In genomic region chr11:118691926-118692830, GRCh38 we compare ENCODE assay signal across 8 cellular contexts. TPM values are rescaled to one million over a fixed set of nuclear protein-coding genes. Genes with fewer than 3 reads are reported as not detected.
DNase-seq lines count a peak whose midpoint lies in the region; ATAC-seq and TF ChIP-seq lines count a peak whose summit lies in the region.

No MANE protein-coding gene starts in this region.

- no peak overlapping the region for H3K27ac ChIP-seq in SK-N-SH (ENCODE audit: low read depth in 2 of 2, low read length in 1 of 2)

- H3K4me2 ChIP-seq in SK-N-SH, result no peak overlapping the region

- CTCF ChIA-PET in SK-N-SH (lab: Yijun Ruan, JAX), result interaction anchor here (0.7 to 3.9 kb wide), 9 partner anchors 8 to 547 kb away, joined by 3 to 38 read pairs (median 3); partner anchors contain the start of genes DDX6 and UPK2

- H3K36me3 ChIP-seq in SK-N-SH (replicated peaks in 1 of 2; ENCODE audit: control insufficient read depth in 1 of 2, insufficient read depth in 2 of 2, low read length in 1 of 2), result no peaks in the 10 kb centered on the region

- TF ChIP-seq EP300 in SK-N-SH (IDR thresholded peaks at IDR 0.05; ENCODE audit: borderline replicate concordance in 1 of 2, low read depth in 1 of 2, low read length in 1 of 2), result no peak

- TF ChIP-seq CTCF in SK-N-SH (IDR thresholded peaks at IDR 0.05), result no peak
- no peak for TF ChIP-seq CTCF in fibroblast of the aortic adventitia (IDR thresholded peaks at IDR 0.05; ENCODE audit: insufficient read depth, low read length)

- no peaks in the 10 kb centered on the region for H3F3A ChIP-seq in SK-N-SH (replicated peaks; ENCODE audit: insufficient read depth)

- no peak for TF ChIP-seq RAD21 in SK-N-SH (IDR thresholded peaks at IDR 0.05; ENCODE audit: low read length)

- 68% methylated on average over 13 of the region's 15 CpGs for WGBS in SK-N-SH (ENCODE audit: low lambda C conversion rate)

- H3K79me2 ChIP-seq in SK-N-SH (ENCODE audit: insufficient read depth), result no peaks in the 10 kb centered on the region

- no peak overlapping the region for H3K9ac ChIP-seq in SK-N-SH

- H3K27me3 ChIP-seq in SK-N-SH (ENCODE audit: insufficient read depth), result no peaks in the 10 kb centered on the region

- ATAC-seq in SK-N-SH treated with all-trans-retinoic acid at 6 μM for 48 hours, result no peak
- no peak for ATAC-seq in HG03354 (IDR thresholded peaks at IDR 0.05; ENCODE audit: poor library complexity, severe bottlenecking, unreplicated experiment)
- ATAC-seq in GM21723 (IDR thresholded peaks at IDR 0.05; ENCODE audit: unreplicated experiment), result no peak

- no peaks in the 10 kb centered on the region for H4K20me1 ChIP-seq in SK-N-SH (ENCODE audit: insufficient read depth)

- H2AFZ ChIP-seq in SK-N-SH (ENCODE audit: low read depth), result peak overlapping the region; percentile 59; the same call in 1 of the 2 replicates

- no peak for DNase-seq in SK-N-SH
- DNase-seq in activated CD8-positive, alpha-beta memory T cell treated with anti-CD3 and anti-CD28 coated beads, Interleukin-2, amount 50 U/mL, for 48 hours, result peak; percentile 77
- peak; percentile 30 for DNase-seq in fibroblast of the aortic adventitia (ENCODE audit: low read depth)
- DNase-seq in stimulated activated CD8-positive, alpha-beta memory T cell treated with anti-CD3 and anti-CD28 coated beads, Interleukin-4, amount 100 ng/mL, for 4 hours (ENCODE audit: low read depth in 2 of 2, low spot score in 1 of 2), result peak; percentile 19 to 62
- no peak for DNase-seq in mucosa of gallbladder (ENCODE audit: low spot score)

- no peaks in the 10 kb centered on the region for H3K9me2 ChIP-seq in SK-N-SH

- no peaks in the 10 kb centered on the region for H3K9me3 ChIP-seq in SK-N-SH

- H3K4me1 ChIP-seq in SK-N-SH (ENCODE audit: control insufficient read depth in 1 of 2, insufficient read depth in 2 of 2, low read depth in 1 of 2, low read length in 1 of 2), result peaks cover 5 to 15% of the 10 kb centered on the region in 2 experiments; a peak in 2 of 4 replicates

- POLR2A ChIA-PET in SK-N-SH (lab: Yijun Ruan, JAX), result no interaction called here

- H3K4me3 ChIP-seq in SK-N-SH (ENCODE audit: low read depth in 2 of 2, low read length in 1 of 2), result no peak overlapping the region
- no peak overlapping the region for H3K4me3 ChIP-seq in fibroblast of the aortic adventitia (ENCODE audit: low read depth, low read length)

TF ChIP-seq in SK-N-SH, 30 proteins besides CTCF, POLR2A, EP300 and RAD21:
- TF ChIP-seq FOSL2 (IDR thresholded peaks at IDR 0.05; ENCODE audit: borderline replicate concordance, low read depth) (peak; percentile 34; the same call in 1 of the 2 replicates), PBX3 (IDR thresholded peaks at IDR 0.05) (no peak)

TF ChIP-seq in SK-N-SH treated with all-trans-retinoic acid at 6 μM for 48 hours, 23 proteins besides CTCF, POLR2A, EP300 and RAD21:
- TF ChIP-seq ZNF8 (CRISPR knock-in tag; IDR thresholded peaks at IDR 0.05) (no peak), ESRRG (CRISPR knock-in tag; IDR thresholded peaks at IDR 0.05) (no peak), OSR1 (CRISPR knock-in tag; IDR thresholded peaks at IDR 0.05) (no peak), POU6F1 (CRISPR knock-in tag; IDR thresholded peaks at IDR 0.05; ENCODE audit: borderline replicate concordance, low read depth) (no peak), TOX (CRISPR knock-in tag; IDR thresholded peaks at IDR 0.05; ENCODE audit: borderline replicate concordance) (no peak), CREB5 (CRISPR knock-in tag; IDR thresholded peaks at IDR 0.05; ENCODE audit: low read depth) (no peak), ISL1 (CRISPR knock-in tag; IDR thresholded peaks at IDR 0.05) (no peak)

RNA-seq across cellular contexts. Expression of gene TREH, which starts 12.7 kb away (rescaled TPM):
- not detected in 2 replicates for polyA plus RNA-seq in SK-N-SH (2012; rRNA removed)
- not detected in 2 replicates for polyA plus RNA-seq in SK-N-SH (2012; cell fraction: cytosol; rRNA removed)
- not detected in 2 replicates for polyA plus RNA-seq in SK-N-SH (2012; cell fraction: nucleus; rRNA removed)
- total RNA-seq in fibroblast of the aortic adventitia (ENCODE audit: low replicate concordance) (not detected in 2 replicates), mucosa of gallbladder (23.0 TPM)

Comparison
In these comparisons a context has a peak if more than half of its experiments do, and no peak if none do; other contexts are left out.
1. DNase-seq: peak in activated CD8-positive, alpha-beta memory T cell treated with anti-CD3 and anti-CD28 coated beads, Interleukin-2, amount 50 U/mL, for 48 hours (single experiment), fibroblast of the aortic adventitia (single experiment) and stimulated activated CD8-positive, alpha-beta memory T cell treated with anti-CD3 and anti-CD28 coated beads, Interleukin-4, amount 100 ng/mL, for 4 hours (2 of 2); none in SK-N-SH (single experiment) and mucosa of gallbladder (single experiment).
2. RNA of gene TREH, which starts 12.7 kb away (total RNA-seq): 23.0 TPM in mucosa of gallbladder (single experiment); not detected in fibroblast of the aortic adventitia; every median in the first group is over 10 times any median in the second.